20 cellular contexts compared by ENCODE assay signal in the genomic region with DNA sequence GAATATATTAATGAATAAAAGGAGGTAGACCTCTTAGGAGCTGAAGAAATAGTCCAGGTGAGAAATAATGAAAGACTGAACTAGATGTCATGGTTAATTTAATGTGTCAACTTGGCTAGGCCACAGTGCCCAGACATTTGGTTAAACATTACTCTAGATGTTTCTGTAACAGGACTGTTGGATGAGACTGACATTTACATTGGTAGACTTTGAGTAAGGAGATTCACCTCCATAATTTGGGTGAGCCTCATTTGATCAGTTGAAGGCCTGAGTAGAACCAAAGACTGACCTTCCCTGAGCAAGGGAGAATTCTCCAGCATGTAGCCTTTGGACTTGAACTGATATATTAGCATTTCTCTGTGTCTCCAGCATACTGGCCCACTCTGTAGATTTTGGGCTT. TPM values are rescaled to one million over a fixed set of nuclear protein-coding genes. Genes with fewer than 3 reads are reported as not detected.
DNase-seq lines count a peak whose midpoint lies in the region; ATAC-seq, FAIRE-seq and TF ChIP-seq lines count a peak whose summit lies in the region.
"Had no signal": no experiment of that assay in that cellular context is flagged by ENCODE, and none has a peak within 500 bp of the region (broad histone marks: within the 10 kb centered on the region; RNA-seq: fewer than 3 reads in every experiment).

No MANE protein-coding gene starts in this region.

- no peak for ATAC-seq in mucosa of descending colon
- ATAC-seq in naive thymus-derived CD4-positive, alpha-beta T cell: no peak
- ATAC-seq: CD8-positive, alpha-beta T cell had no signal

- H3K27ac ChIP-seq in naive thymus-derived CD4-positive, alpha-beta T cell (ENCODE audit: low read depth, low read length): no peak overlapping the region
- H3K27ac ChIP-seq: GM23248 had no signal

- no peak overlapping the region for H3K4me3 Mint-ChIP-seq in naive thymus-derived CD4-positive, alpha-beta T cell
- H3K4me3 Mint-ChIP-seq: CD8-positive, alpha-beta T cell had no signal

- intact Hi-C loops in mucosa of descending colon (cut with DNase I, micrococcal nuclease): no loop called here
- intact Hi-C loops in naive thymus-derived CD4-positive, alpha-beta T cell (cut with micrococcal nuclease): no loop called here

- no peak overlapping the region for H3K27ac Mint-ChIP-seq in naive thymus-derived CD4-positive, alpha-beta T cell
- H3K27ac Mint-ChIP-seq: CD8-positive, alpha-beta T cell had no signal

- FAIRE-seq in RCC 7860 (lab: Jason Lieb, UNC): peak; percentile 69
- FAIRE-seq: GM12892, H1 had no signal

- peaks cover 0 to 4% (median 0%) of the 10 kb centered on the region in 7 donors for H3K4me1 Mint-ChIP-seq in naive thymus-derived CD4-positive, alpha-beta T cell

- POLR2A ChIA-PET in naive thymus-derived CD4-positive, alpha-beta T cell (lab: Charles Lee): no interaction called here

- no peak for TF ChIP-seq CTCF in mucosa of descending colon (IDR thresholded peaks at IDR 0.05)

- H3K27me3 ChIP-seq in naive thymus-derived CD4-positive, alpha-beta T cell (ENCODE audit: control insufficient read depth in 2 of 2, insufficient read depth in 2 of 2, low read length in 2 of 2): no peaks in the 10 kb centered on the region

- H3K4me3 ChIP-seq in mucosa of descending colon: no peak overlapping the region
- no peak overlapping the region for H3K4me3 ChIP-seq in naive thymus-derived CD4-positive, alpha-beta T cell (ENCODE audit: low read length)
- H3K4me3 ChIP-seq: GM23248 had no signal

- peaks cover 0 to 4% (median 0%) of the 10 kb centered on the region in 5 donors for H3K36me3 Mint-ChIP-seq in naive thymus-derived CD4-positive, alpha-beta T cell
- H3K36me3 Mint-ChIP-seq: CD8-positive, alpha-beta T cell had no signal

- DNase-seq in DMS53 treated with DMSO at 0.1 percent for 48 hours (lab: John Stamatoyannopoulos, UW; ENCODE audit: unreplicated experiment): peak; percentile 19
- DNase-seq in RCC 7860 (ENCODE audit: low spot score): no peak
- peak; percentile 50 for DNase-seq in kidney tubule cell (ENCODE audit: low spot score)
- no peak for DNase-seq in mucosa of descending colon
- no peak for DNase-seq in naive thymus-derived CD4-positive, alpha-beta T cell
- DNase-seq in stimulated activated CD4-positive, alpha-beta T cell treated with anti-CD3 and anti-CD28 coated beads, Interleukin-12 subunit alpha, Interleukin-12 subunit beta, amount 100 ng/mL, for 4 hours: no peak
- DNase-seq: C1 segment of cervical spinal cord; Caco-2; CD8-positive, alpha-beta T cell; DMS153; DMS79 treated with DMSO at 0.1 percent for 48 hours; GF-D8; GM23248; H7; HCEC 1CT had no signal

- CTCF ChIA-PET in naive thymus-derived CD4-positive, alpha-beta T cell (lab: Charles Lee): no interaction called here

- peaks cover 0 to 12% (median 6%) of the 10 kb centered on the region in 5 donors for H3K27me3 Mint-ChIP-seq in naive thymus-derived CD4-positive, alpha-beta T cell

- no peaks in the 10 kb centered on the region for H3K9me3 ChIP-seq in mucosa of descending colon
- no peaks in the 10 kb centered on the region for H3K9me3 ChIP-seq in naive thymus-derived CD4-positive, alpha-beta T cell (ENCODE audit: control insufficient read depth in 2 of 3, low read length in 3 of 3)
- H3K9me3 ChIP-seq: Caco-2 had no signal

- H3K36me3 ChIP-seq in mucosa of descending colon (ENCODE audit: low read depth): no peaks in the 10 kb centered on the region
- no peaks in the 10 kb centered on the region for H3K36me3 ChIP-seq in naive thymus-derived CD4-positive, alpha-beta T cell (ENCODE audit: control insufficient read depth in 2 of 3, insufficient read depth in 3 of 3, low read length in 3 of 3)

- H3K9me3 Mint-ChIP-seq in naive thymus-derived CD4-positive, alpha-beta T cell: peaks cover 0 to 8% (median 1%) of the 10 kb centered on the region in 11 donors
- H3K9me3 Mint-ChIP-seq: CD8-positive, alpha-beta T cell had no signal

- H3K4me1 ChIP-seq in mucosa of descending colon (ENCODE audit: low read depth): no peaks in the 10 kb centered on the region
- no peaks in the 10 kb centered on the region for H3K4me1 ChIP-seq in naive thymus-derived CD4-positive, alpha-beta T cell (ENCODE audit: control insufficient read depth in 2 of 2, insufficient read depth in 2 of 2, low read length in 2 of 2)

RNA-seq across cellular contexts. Expression of a gene that starts 49.2 kb away (rescaled TPM):
- total RNA-seq in mucosa of descending colon: under 1 TPM; 0.23 to 0.65 (median 0.32) TPM
- total RNA-seq in naive thymus-derived CD4-positive, alpha-beta T cell: under 1 TPM in 1 of 5 experiments, not detected in 4; 0.42 TPM
- polyA plus RNA-seq in naive thymus-derived CD4-positive, alpha-beta T cell: not detected
- total RNA-seq: A172; A673; CD8-positive, alpha-beta T cell; G401 had no signal

Comparison
In these comparisons a context has a peak if more than half of its experiments do, and no peak if none do; other contexts are left out.
1. DNase-seq: peak in DMS53 treated with DMSO at 0.1 percent for 48 hours (single experiment) and kidney tubule cell (single experiment); none in RCC 7860 (single experiment), mucosa of descending colon (0 of 3), naive thymus-derived CD4-positive, alpha-beta T cell (0 of 9) and stimulated activated CD4-positive, alpha-beta T cell treated with anti-CD3 and anti-CD28 coated beads, Interleukin-12 subunit alpha, Interleukin-12 subunit beta, amount 100 ng/mL, for 4 hours (single experiment).